In the genomic region with DNA sequence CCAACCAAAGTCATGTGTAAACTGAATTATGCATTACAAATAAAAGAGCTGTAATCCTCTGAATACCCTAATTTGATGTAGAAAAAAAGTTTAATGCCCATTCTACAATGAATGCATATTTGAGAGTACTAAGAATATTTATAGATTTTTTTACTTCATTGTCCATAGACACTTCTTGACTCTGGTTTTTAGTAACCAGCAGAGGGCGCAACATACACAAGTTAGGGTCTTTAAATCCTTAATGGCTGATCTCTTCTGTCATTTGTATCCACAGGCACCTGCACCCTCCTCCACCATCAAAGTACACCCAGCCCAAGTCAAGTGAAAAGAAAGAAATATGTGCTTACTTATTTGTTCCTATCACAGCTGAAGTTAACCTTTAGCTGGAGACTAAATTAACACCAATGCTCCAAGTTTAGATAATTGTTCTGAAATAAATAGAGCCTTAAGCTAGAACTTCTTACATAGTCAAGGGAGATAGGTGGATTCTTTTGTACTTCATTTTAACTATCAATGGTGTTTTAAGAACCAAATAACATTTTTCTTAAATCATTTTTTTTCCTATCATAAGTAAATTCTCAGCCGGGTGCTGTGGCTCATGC, we compare ENCODE assay signal across 8 cellular contexts.
A peak's percentile ranks its signal among the peaks of the same experiment; 100 is the strongest.
DNase-seq lines count a peak whose midpoint lies in the region; ATAC-seq and TF ChIP-seq lines count a peak whose summit lies in the region.

No MANE protein-coding gene starts in this region.

- H3K36me3 Mint-ChIP-seq in Calu3 (ENCODE audit: insufficient read depth, unreplicated experiment) = no peaks in the 10 kb centered on the region
- H3K36me3 Mint-ChIP-seq in osteocyte (ENCODE audit: unreplicated experiment) = peaks cover 8% of the 10 kb centered on the region

- CTCF ChIA-PET in Calu3 (lab: Charles Lee) = no interaction called here
- CTCF ChIA-PET in OCI-LY7 (lab: Charles Lee; ENCODE audit: unreplicated experiment) = no interaction called here

- no peaks in the 10 kb centered on the region for H3K36me3 ChIP-seq in OCI-LY7 (ENCODE audit: insufficient read depth, low read length)
- H3K36me3 ChIP-seq in uterus = no peaks in the 10 kb centered on the region

- TF ChIP-seq POLR2A in uterus (IDR thresholded peaks at IDR 0.05) = no peak

- peak; percentile 72 for TF ChIP-seq CTCF in Calu3 (IDR thresholded peaks at IDR 0.05; ENCODE audit: unreplicated experiment)
- peak; percentile 89 for TF ChIP-seq CTCF in OCI-LY7 (conservative IDR thresholded peaks at IDR 0.05; ENCODE audit: low read length)
- TF ChIP-seq CTCF in fibroblast of pulmonary artery (IDR thresholded peaks at IDR 0.05; ENCODE audit: low read length, missing control alignments) = peak; percentile 70
- TF ChIP-seq CTCF in osteocyte (IDR thresholded peaks at IDR 0.05) = peak; percentile 79
- peak; percentile 25 to 59 (median 46) for TF ChIP-seq CTCF in uterus (IDR thresholded peaks at IDR 0.05)

- H3K4me3 Mint-ChIP-seq in Calu3 (ENCODE audit: low read depth, unreplicated experiment) (no peak overlapping the region), osteocyte (ENCODE audit: unreplicated experiment) (no peak overlapping the region)

- no peak overlapping the region for H3K4me3 ChIP-seq in OCI-LY7 (ENCODE audit: low read depth, low read length, poor library complexity, severe bottlenecking)
- H3K4me3 ChIP-seq in fibroblast of pulmonary artery (replicated peaks; ENCODE audit: low read depth, low read length) = no peak overlapping the region
- no peak overlapping the region for H3K4me3 ChIP-seq in uterus

- H3K27ac Mint-ChIP-seq in Calu3 (ENCODE audit: unreplicated experiment) (no peak overlapping the region), osteocyte (ENCODE audit: unreplicated experiment) (no peak overlapping the region)

- H3K27me3 ChIP-seq in uterus = no peaks in the 10 kb centered on the region

- H3K27me3 Mint-ChIP-seq in Calu3 (ENCODE audit: unreplicated experiment) (no peaks in the 10 kb centered on the region), osteocyte (ENCODE audit: unreplicated experiment) (no peaks in the 10 kb centered on the region)

- no peaks in the 10 kb centered on the region for H3K9me3 ChIP-seq in OCI-LY7 (ENCODE audit: low read length)
- H3K9me3 ChIP-seq in uterus = no peaks in the 10 kb centered on the region

- H4K20me1 ChIP-seq in OCI-LY7 (ENCODE audit: insufficient read depth, low read length) = no peaks in the 10 kb centered on the region

- H3K27ac ChIP-seq in OCI-LY7 (ENCODE audit: low read depth, low read length, poor library complexity, severe bottlenecking) (no peak overlapping the region), uterus (no peak overlapping the region)

- H3K9me2 ChIP-seq in OCI-LY7 (ENCODE audit: insufficient read depth, low read length) = no peaks in the 10 kb centered on the region

- peak; percentile 94 for ATAC-seq in GM21367 (IDR thresholded peaks at IDR 0.05; ENCODE audit: unreplicated experiment)

- H3K9me3 Mint-ChIP-seq in Calu3 (ENCODE audit: low read depth, unreplicated experiment) = peaks cover 5% of the 10 kb centered on the region
- H3K9me3 Mint-ChIP-seq in osteocyte (ENCODE audit: unreplicated experiment) = peaks cover 20% of the 10 kb centered on the region

- DNase-seq in Calu3 (peak; percentile 64), HS-27A (ENCODE audit: low read depth) (peak; percentile 51), OCI-LY7 (ENCODE audit: low spot score) (peak; percentile 79), activated T-cell treated with anti-CD3 and anti-CD28 coated beads for 48 hours (ENCODE audit: low read depth) (peak; percentile 14), fibroblast of pulmonary artery (ENCODE audit: low read depth) (peak; percentile 82), osteocyte (ENCODE audit: extremely low spot score, unreplicated experiment) (no peak), uterus (peak in 1 of 2 donors; percentile 46)

- H3K79me2 ChIP-seq in OCI-LY7 (ENCODE audit: insufficient read depth, low read depth, low read length) = no peaks in the 10 kb centered on the region

- POLR2A ChIA-PET in OCI-LY7 (lab: Charles Lee) = no interaction called here

- H3K4me1 ChIP-seq in OCI-LY7 (ENCODE audit: insufficient read depth, low read length, poor library complexity, severe bottlenecking) = no peaks in the 10 kb centered on the region
- no peaks in the 10 kb centered on the region for H3K4me1 ChIP-seq in uterus

- BruUV-seq in Calu3 (replicated peaks; lab: Mats Ljungman, UMichigan) (no TSS peak), OCI-LY7 (replicated peaks; lab: Mats Ljungman, UMichigan) (no TSS peak)

- intact Hi-C loops in Calu3 (cut with micrococcal nuclease; ENCODE audit: unreplicated experiment) (loop anchor here (1.0 to 10.0 kb wide), 6 partner anchors 234 to 786 kb away; no protein-coding TSS in a partner anchor), OCI-LY7 (cut with micrococcal nuclease; ENCODE audit: unreplicated experiment) (loop anchor here (1.0 kb wide), 1 partner anchor 739 kb away; no protein-coding TSS in a partner anchor), uterus (cut with DNase I; ENCODE audit: low total_unique reads) (no loop called here)

- H2AFZ ChIP-seq in OCI-LY7 (ENCODE audit: low read length) = no peak overlapping the region

- H3K4me2 ChIP-seq in OCI-LY7 (ENCODE audit: low read length) = no peak overlapping the region

- H3K4me1 Mint-ChIP-seq in Calu3 (ENCODE audit: low read depth, unreplicated experiment) = peaks cover 7% of the 10 kb centered on the region
- H3K4me1 Mint-ChIP-seq in osteocyte (ENCODE audit: unreplicated experiment) = no peaks in the 10 kb centered on the region
